In genomic region chr2:85669549-85669948, GRCh38 we compare ENCODE assay signal across 16 cellular contexts. TPM values are rescaled to one million over a fixed set of nuclear protein-coding genes. Genes with fewer than 3 reads are reported as not detected.
DNase-seq lines count a peak whose midpoint lies in the region; ATAC-seq and TF ChIP-seq lines count a peak whose summit lies in the region.
"Had no signal": no experiment of that assay in that cellular context is flagged by ENCODE, and none has a peak within 500 bp of the region (broad histone marks: within the 10 kb centered on the region; RNA-seq: fewer than 3 reads in every experiment).

No MANE protein-coding gene starts in this region.

- no peak for TF ChIP-seq POLR2A in esophagus muscularis mucosa (IDR thresholded peaks at IDR 0.05; ENCODE audit: low read depth)

- WGBS in esophagus muscularis mucosa = 70% methylated on average over 5 of the region's 5 CpGs

- H3K27me3 Mint-ChIP-seq in stimulated activated memory B cell treated with anti-CD40 and anti-IgM and Interleukin-4, amounts not matched to agents 10 μg/mL and 1 μg/mL and 100 μg/mL, for 72 hours = peaks cover 10% of the 10 kb centered on the region
- H3K27me3 Mint-ChIP-seq: activated T-cell treated with anti-CD3 and anti-CD28 coated beads, Interleukin-2, amount 50 U/mL, for 24 hours had no signal

- H3K36me3 Mint-ChIP-seq in stimulated activated memory B cell treated with anti-CD40 and anti-IgM and Interleukin-4, amounts not matched to agents 10 μg/mL and 1 μg/mL and 100 μg/mL, for 72 hours = no peaks in the 10 kb centered on the region

- H3K4me3 Mint-ChIP-seq in stimulated activated memory B cell treated with anti-CD40 and anti-IgM and Interleukin-4, amounts not matched to agents 10 μg/mL and 1 μg/mL and 100 μg/mL, for 72 hours = no peak overlapping the region
- H3K4me3 Mint-ChIP-seq: activated T-cell treated with anti-CD3 and anti-CD28 coated beads, Interleukin-2, amount 50 U/mL, for 24 hours had no signal

- no peaks in the 10 kb centered on the region for H3K9me3 ChIP-seq in esophagus muscularis mucosa
- H3K9me3 ChIP-seq in MG63 = no peaks in the 10 kb centered on the region
- H3K9me3 ChIP-seq: tibial nerve had no signal

- no peaks in the 10 kb centered on the region for H3K27me3 ChIP-seq in esophagus muscularis mucosa
- H3K27me3 ChIP-seq in MG63 = no peaks in the 10 kb centered on the region
- H3K27me3 ChIP-seq: brain microvascular endothelial cell, tibial nerve had no signal

- H3K4me1 ChIP-seq in esophagus muscularis mucosa = no peaks in the 10 kb centered on the region
- H3K4me1 ChIP-seq: tibial nerve had no signal

- ATAC-seq in GM21717 (IDR thresholded peaks at IDR 0.05; ENCODE audit: unreplicated experiment) (peak; percentile 59), HG03378 (IDR thresholded peaks at IDR 0.05; ENCODE audit: unreplicated experiment) (peak; percentile 77)
- ATAC-seq in stimulated activated memory B cell treated with anti-CD40 and anti-IgM and Interleukin-4, amounts not matched to agents 10 μg/mL and 1 μg/mL and 100 μg/mL, for 72 hours = peak; percentile 84
- ATAC-seq: Panc1, right cardiac atrium had no signal

- no peak overlapping the region for H3K27ac Mint-ChIP-seq in stimulated activated memory B cell treated with anti-CD40 and anti-IgM and Interleukin-4, amounts not matched to agents 10 μg/mL and 1 μg/mL and 100 μg/mL, for 72 hours
- H3K27ac Mint-ChIP-seq: activated T-cell treated with anti-CD3 and anti-CD28 coated beads, Interleukin-2, amount 50 U/mL, for 24 hours had no signal

- TF ChIP-seq CTCF in esophagus muscularis mucosa (IDR thresholded peaks at IDR 0.05) = no peak

- peaks cover 15% of the 10 kb centered on the region for H3K4me1 Mint-ChIP-seq in stimulated activated memory B cell treated with anti-CD40 and anti-IgM and Interleukin-4, amounts not matched to agents 10 μg/mL and 1 μg/mL and 100 μg/mL, for 72 hours

- no peaks in the 10 kb centered on the region for H3K36me3 ChIP-seq in esophagus muscularis mucosa
- H3K36me3 ChIP-seq in MG63 = no peaks in the 10 kb centered on the region
- H3K36me3 ChIP-seq: brain microvascular endothelial cell, tibial nerve had no signal

- peak; percentile 48 for DNase-seq in DMS53 (lab: John Stamatoyannopoulos, UW)
- DNase-seq in DMS53 treated with DMSO at 0.1 percent for 48 hours (lab: John Stamatoyannopoulos, UW; ENCODE audit: unreplicated experiment) = no peak
- no peak for DNase-seq in NCI-H524 (lab: John Stamatoyannopoulos, UW)
- DNase-seq in esophagus muscularis mucosa (ENCODE audit: extremely low spot score) = no peak
- no peak for DNase-seq in MG63
- DNase-seq: activated T-cell treated with anti-CD3 and anti-CD28 coated beads, Interleukin-2, amount 50 U/mL, for 24 hours; brain microvascular endothelial cell; DMS 273 treated with DMSO at 0.1 percent for 48 hours; NCI-H146; right cardiac atrium had no signal

- no peak overlapping the region for H3K27ac ChIP-seq in esophagus muscularis mucosa (replicated peaks in 1 of 4)
- H3K27ac ChIP-seq: 22Rv1, brain microvascular endothelial cell, tibial nerve had no signal

- no peaks in the 10 kb centered on the region for H3K9me3 Mint-ChIP-seq in stimulated activated memory B cell treated with anti-CD40 and anti-IgM and Interleukin-4, amounts not matched to agents 10 μg/mL and 1 μg/mL and 100 μg/mL, for 72 hours
- H3K9me3 Mint-ChIP-seq: activated T-cell treated with anti-CD3 and anti-CD28 coated beads, Interleukin-2, amount 50 U/mL, for 24 hours had no signal

- intact Hi-C loops in esophagus muscularis mucosa (cut with DNase I) = no loop called here

- no peak overlapping the region for H3K4me3 ChIP-seq in esophagus muscularis mucosa
- H3K4me3 ChIP-seq in MG63 = no peak overlapping the region
- H3K4me3 ChIP-seq: tibial nerve had no signal

- TF ChIP-seq EP300 in esophagus muscularis mucosa (IDR thresholded peaks at IDR 0.05) = no peak

RNA-seq across cellular contexts. Expression of gene SFTPB, which starts 1.6 kb away (rescaled TPM):
- 100 to 1,000 TPM in 1 of 4 donors, 10 to 100 TPM in 2, not detected in 1; 25.3 to 119 (median 26.6) TPM for total RNA-seq in esophagus muscularis mucosa
- total RNA-seq in MG63 (2014; rRNA removed; shearing (Covaris generic); ENCODE audit: low replicate concordance) = 0.16 TPM in 1 of 2 replicates, not detected in the other
- total RNA-seq: tibial nerve had no signal

RNA-seq across cellular contexts. Expression of gene GNLY, which starts 24.6 kb away (rescaled TPM):
- 1 to 10 TPM in 3 of 4 donors, under 1 TPM in 1; 0.84 to 3.5 (median 2.0) TPM for total RNA-seq in esophagus muscularis mucosa
- not detected in 2 replicates for total RNA-seq in MG63 (2014; rRNA removed; shearing (Covaris generic); ENCODE audit: low replicate concordance)

RNA-seq across cellular contexts. Expression of gene USP39, which starts 53.6 kb away (rescaled TPM):
- 10 to 100 TPM; 50.2 to 62.7 (median 60.6) TPM for total RNA-seq in esophagus muscularis mucosa
- 86.8 and 313 TPM in 2 replicates for total RNA-seq in MG63 (2014; rRNA removed; shearing (Covaris generic); ENCODE audit: low replicate concordance)

RNA-seq across cellular contexts. Expression of gene C2orf68, which starts 57.7 kb away (rescaled TPM):
- total RNA-seq in esophagus muscularis mucosa = 10 to 100 TPM in 3 of 4 donors, 1 to 10 TPM in 1; 9.1 to 25.7 (median 16.7) TPM
- 16.2 and 17.3 TPM in 2 replicates for total RNA-seq in MG63 (2014; rRNA removed; shearing (Covaris generic); ENCODE audit: low replicate concordance)
